1 cellular context compared by ENCODE assay signal in the genomic region with DNA sequence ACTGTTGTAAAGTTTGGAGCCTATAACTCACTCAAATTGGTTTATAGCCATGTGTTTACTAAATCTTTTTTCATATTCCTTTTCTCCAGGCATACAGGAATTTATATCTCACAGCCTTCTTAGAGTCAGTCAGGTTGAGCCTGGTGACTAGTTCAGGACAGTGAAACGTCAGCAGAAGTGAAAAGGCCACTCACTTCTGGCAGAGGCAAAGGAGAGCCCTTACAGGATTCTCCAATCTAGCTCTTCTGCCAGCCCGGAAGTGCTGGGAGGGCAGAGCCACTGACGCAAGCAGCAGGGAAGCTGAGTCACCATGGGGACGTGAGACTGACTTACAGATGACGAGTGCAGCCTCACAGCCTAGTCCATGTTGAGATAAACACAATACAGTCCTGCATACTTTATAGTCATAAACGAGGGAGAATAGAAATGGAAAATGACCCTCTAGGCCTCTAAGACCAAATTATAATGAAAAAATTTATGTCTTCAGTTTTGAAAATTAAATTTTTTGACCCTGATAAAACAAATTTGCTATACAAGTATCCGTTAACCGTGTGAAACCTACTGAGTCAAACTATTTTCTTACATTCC.
TF ChIP-seq lines count a peak whose summit lies in the region.

No MANE protein-coding gene starts in this region.

TF ChIP-seq in SK-N-SH, 30 proteins besides CTCF, POLR2A, EP300 and RAD21 (continued from another document):
- TF ChIP-seq TEAD4 (IDR thresholded peaks at IDR 0.05; ENCODE audit: borderline replicate concordance, insufficient read depth) = no peak
- peak; percentile 62 for TF ChIP-seq GABPA (IDR thresholded peaks at IDR 0.05; ENCODE audit: low read depth)
- no peak for TF ChIP-seq RCOR1 (IDR thresholded peaks at IDR 0.05; ENCODE audit: low read length)
- TF ChIP-seq YY1 (IDR thresholded peaks at IDR 0.05; ENCODE audit: low read depth) = no peak
- TF ChIP-seq, protein P1, sequence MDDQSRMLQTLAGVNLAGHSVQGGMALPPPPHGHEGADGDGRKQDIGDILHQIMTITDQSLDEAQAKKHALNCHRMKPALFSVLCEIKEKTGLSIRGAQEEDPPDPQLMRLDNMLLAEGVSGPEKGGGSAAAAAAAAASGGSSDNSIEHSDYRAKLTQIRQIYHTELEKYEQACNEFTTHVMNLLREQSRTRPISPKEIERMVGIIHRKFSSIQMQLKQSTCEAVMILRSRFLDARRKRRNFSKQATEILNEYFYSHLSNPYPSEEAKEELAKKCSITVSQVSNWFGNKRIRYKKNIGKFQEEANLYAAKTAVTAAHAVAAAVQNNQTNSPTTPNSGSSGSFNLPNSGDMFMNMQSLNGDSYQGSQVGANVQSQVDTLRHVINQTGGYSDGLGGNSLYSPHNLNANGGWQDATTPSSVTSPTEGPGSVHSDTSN (IDR thresholded peaks at IDR 0.05) = peak; percentile 44
- TF ChIP-seq, protein P2, sequence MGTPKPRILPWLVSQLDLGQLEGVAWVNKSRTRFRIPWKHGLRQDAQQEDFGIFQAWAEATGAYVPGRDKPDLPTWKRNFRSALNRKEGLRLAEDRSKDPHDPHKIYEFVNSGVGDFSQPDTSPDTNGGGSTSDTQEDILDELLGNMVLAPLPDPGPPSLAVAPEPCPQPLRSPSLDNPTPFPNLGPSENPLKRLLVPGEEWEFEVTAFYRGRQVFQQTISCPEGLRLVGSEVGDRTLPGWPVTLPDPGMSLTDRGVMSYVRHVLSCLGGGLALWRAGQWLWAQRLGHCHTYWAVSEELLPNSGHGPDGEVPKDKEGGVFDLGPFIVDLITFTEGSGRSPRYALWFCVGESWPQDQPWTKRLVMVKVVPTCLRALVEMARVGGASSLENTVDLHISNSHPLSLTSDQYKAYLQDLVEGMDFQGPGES (IDR thresholded peaks at IDR 0.05; ENCODE audit: low read depth, low read length) = no peak
- TF ChIP-seq, protein P3, sequence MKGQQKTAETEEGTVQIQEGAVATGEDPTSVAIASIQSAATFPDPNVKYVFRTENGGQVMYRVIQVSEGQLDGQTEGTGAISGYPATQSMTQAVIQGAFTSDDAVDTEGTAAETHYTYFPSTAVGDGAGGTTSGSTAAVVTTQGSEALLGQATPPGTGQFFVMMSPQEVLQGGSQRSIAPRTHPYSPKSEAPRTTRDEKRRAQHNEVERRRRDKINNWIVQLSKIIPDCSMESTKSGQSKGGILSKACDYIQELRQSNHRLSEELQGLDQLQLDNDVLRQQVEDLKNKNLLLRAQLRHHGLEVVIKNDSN (IDR thresholded peaks at IDR 0.05; ENCODE audit: borderline replicate concordance, low read depth) = no peak
- no peak for TF ChIP-seq NRF1 (IDR thresholded peaks at IDR 0.05; ENCODE audit: low read depth, low read length)
- 0 out of 2 replicates have a peak, but pooled peaks have one; percentile 29 for TF ChIP-seq SIN3A (IDR thresholded peaks at IDR 0.05; ENCODE audit: borderline replicate concordance, low read depth, low read length)
- TF ChIP-seq, protein P4, sequence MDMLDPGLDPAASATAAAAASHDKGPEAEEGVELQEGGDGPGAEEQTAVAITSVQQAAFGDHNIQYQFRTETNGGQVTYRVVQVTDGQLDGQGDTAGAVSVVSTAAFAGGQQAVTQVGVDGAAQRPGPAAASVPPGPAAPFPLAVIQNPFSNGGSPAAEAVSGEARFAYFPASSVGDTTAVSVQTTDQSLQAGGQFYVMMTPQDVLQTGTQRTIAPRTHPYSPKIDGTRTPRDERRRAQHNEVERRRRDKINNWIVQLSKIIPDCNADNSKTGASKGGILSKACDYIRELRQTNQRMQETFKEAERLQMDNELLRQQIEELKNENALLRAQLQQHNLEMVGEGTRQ (IDR thresholded peaks at IDR 0.05; ENCODE audit: borderline replicate concordance, low read depth, low read length) = no peak
- TF ChIP-seq, protein P5, sequence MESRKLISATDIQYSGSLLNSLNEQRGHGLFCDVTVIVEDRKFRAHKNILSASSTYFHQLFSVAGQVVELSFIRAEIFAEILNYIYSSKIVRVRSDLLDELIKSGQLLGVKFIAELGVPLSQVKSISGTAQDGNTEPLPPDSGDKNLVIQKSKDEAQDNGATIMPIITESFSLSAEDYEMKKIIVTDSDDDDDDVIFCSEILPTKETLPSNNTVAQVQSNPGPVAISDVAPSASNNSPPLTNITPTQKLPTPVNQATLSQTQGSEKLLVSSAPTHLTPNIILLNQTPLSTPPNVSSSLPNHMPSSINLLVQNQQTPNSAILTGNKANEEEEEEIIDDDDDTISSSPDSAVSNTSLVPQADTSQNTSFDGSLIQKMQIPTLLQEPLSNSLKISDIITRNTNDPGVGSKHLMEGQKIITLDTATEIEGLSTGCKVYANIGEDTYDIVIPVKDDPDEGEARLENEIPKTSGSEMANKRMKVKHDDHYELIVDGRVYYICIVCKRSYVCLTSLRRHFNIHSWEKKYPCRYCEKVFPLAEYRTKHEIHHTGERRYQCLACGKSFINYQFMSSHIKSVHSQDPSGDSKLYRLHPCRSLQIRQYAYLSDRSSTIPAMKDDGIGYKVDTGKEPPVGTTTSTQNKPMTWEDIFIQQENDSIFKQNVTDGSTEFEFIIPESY (IDR thresholded peaks at IDR 0.05; ENCODE audit: borderline replicate concordance, low read depth) = no peak
- no peak for TF ChIP-seq GATA2 (CRISPR knock-in tag; IDR thresholded peaks at IDR 0.05)
- TF ChIP-seq SMC3 (IDR thresholded peaks at IDR 0.05; ENCODE audit: low read depth, low read length) = no peak
- TF ChIP-seq, protein P6, sequence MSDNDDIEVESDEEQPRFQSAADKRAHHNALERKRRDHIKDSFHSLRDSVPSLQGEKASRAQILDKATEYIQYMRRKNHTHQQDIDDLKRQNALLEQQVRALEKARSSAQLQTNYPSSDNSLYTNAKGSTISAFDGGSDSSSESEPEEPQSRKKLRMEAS (IDR thresholded peaks at IDR 0.05; ENCODE audit: low read depth) = peak; percentile 57; the same call in 1 of the 2 replicates
- no peak for TF ChIP-seq TAF1 (IDR thresholded peaks at IDR 0.05; ENCODE audit: borderline replicate concordance, low read depth, low read length)
- TF ChIP-seq RFX5 (IDR thresholded peaks at IDR 0.05; ENCODE audit: low read length) = no peak
- TF ChIP-seq FOSL2 (IDR thresholded peaks at IDR 0.05; ENCODE audit: borderline replicate concordance, low read depth) = peak; percentile 84; the same call in 1 of the 2 replicates
- TF ChIP-seq JUND (IDR thresholded peaks at IDR 0.05) = peak; percentile 70
- peak; percentile 93 for TF ChIP-seq ELF1 (IDR thresholded peaks at IDR 0.05)
- TF ChIP-seq POLR2AphosphoS5 (IDR thresholded peaks at IDR 0.05; ENCODE audit: low read depth, low read length) = peak; percentile 79
- no peak for TF ChIP-seq EZH2phosphoT487 (IDR thresholded peaks at IDR 0.05; ENCODE audit: borderline replicate concordance, low read depth)
TF ChIP-seq in SK-N-SH: peak in this region for 12.
